In the genomic region with DNA sequence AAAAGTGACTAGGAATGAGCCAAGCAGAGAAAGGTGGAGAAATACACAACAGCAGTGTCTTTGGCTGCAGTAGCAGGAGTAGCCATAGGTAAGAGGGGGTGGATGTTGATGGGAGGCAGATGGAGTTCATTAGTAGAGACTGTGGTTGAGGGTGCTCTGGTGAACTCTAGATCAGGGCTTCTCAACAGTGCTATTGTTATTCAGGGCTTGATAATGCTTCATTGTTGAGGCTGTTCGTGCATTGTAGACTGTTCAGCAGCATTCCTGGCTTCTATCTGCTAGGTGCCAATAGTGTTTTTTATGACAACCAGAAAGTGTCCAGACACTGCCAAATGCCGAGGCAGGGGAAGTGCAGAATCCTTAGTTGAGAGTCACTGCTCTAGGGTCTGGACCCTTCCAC, we compare ENCODE assay signal across 9 cellular contexts.
A peak's percentile ranks its signal among the peaks of the same experiment; 100 is the strongest.
DNase-seq lines count a peak whose midpoint lies in the region; ATAC-seq and TF ChIP-seq lines count a peak whose summit lies in the region.
"Had no signal": no experiment of that assay in that cellular context is flagged by ENCODE, and none has a peak within 500 bp of the region (broad histone marks: within the 10 kb centered on the region; RNA-seq: fewer than 3 reads in every experiment).

No MANE protein-coding gene starts in this region.

- H3K9ac ChIP-seq in HUES6 (ENCODE audit: low read length): no peak overlapping the region

- TF ChIP-seq CTCF in AG04449 (IDR thresholded peaks at IDR 0.05; ENCODE audit: insufficient read depth, low read length, missing control alignments): no peak

- no peaks in the 10 kb centered on the region for H3K27me3 Mint-ChIP-seq in central memory CD8-positive, alpha-beta T cell

- ATAC-seq in central memory CD8-positive, alpha-beta T cell (replicated peaks; ENCODE audit: extremely low read depth, poor library complexity, severe bottlenecking): no peak
- no peak for ATAC-seq in HG03520 (IDR thresholded peaks at IDR 0.05; ENCODE audit: unreplicated experiment)
- ATAC-seq in GM19463 (IDR thresholded peaks at IDR 0.05; ENCODE audit: unreplicated experiment): no peak
- ATAC-seq in GM18502 (IDR thresholded peaks at IDR 0.05; ENCODE audit: poor library complexity, unreplicated experiment): no peak

- H3K27ac ChIP-seq in HUES6 (ENCODE audit: low read depth, low read length) (no peak overlapping the region), muscle layer of duodenum (ENCODE audit: low read length) (peak overlapping the region; percentile 54)

- peaks cover 26% of the 10 kb centered on the region for H3K36me3 Mint-ChIP-seq in central memory CD8-positive, alpha-beta T cell (ENCODE audit: insufficient read depth)

- peaks cover 48% of the 10 kb centered on the region for H3K36me3 ChIP-seq in HUES6 (ENCODE audit: control insufficient read depth, insufficient read depth, low read length)
- H3K36me3 ChIP-seq in muscle layer of duodenum (ENCODE audit: control insufficient read depth in 1 of 2, insufficient read depth in 2 of 2, low read length in 2 of 2): peaks cover 0 to 29% of the 10 kb centered on the region in 2 donors

- H3K4me1 Mint-ChIP-seq in central memory CD8-positive, alpha-beta T cell: peaks cover 80% of the 10 kb centered on the region

- no peaks in the 10 kb centered on the region for H3K27me3 ChIP-seq in HUES6 (ENCODE audit: control insufficient read depth, insufficient read depth, low read length)
- no peaks in the 10 kb centered on the region for H3K27me3 ChIP-seq in muscle layer of duodenum (ENCODE audit: low read depth, low read length)

- no peaks in the 10 kb centered on the region for H3K9me3 Mint-ChIP-seq in central memory CD8-positive, alpha-beta T cell

- no peak for DNase-seq in AG04449 (ENCODE audit: low read depth, low spot score)
- DNase-seq in central memory CD8-positive, alpha-beta T cell (ENCODE audit: low spot score in 2 of 2): no peak
- DNase-seq in effector CD4-positive, alpha-beta T cell: no peak
- DNase-seq: NCI-H1417 treated with DMSO at 0.1 percent for 48 hours had no signal

- CTCF ChIA-PET in AG04449 (lab: Yijun Ruan, JAX): no interaction called here

- H3K27ac Mint-ChIP-seq in central memory CD8-positive, alpha-beta T cell (ENCODE audit: low read depth): no peak overlapping the region

- POLR2A ChIA-PET in AG04449 (lab: Yijun Ruan, JAX): no interaction called here

- H3K9me3 ChIP-seq in HUES6 (ENCODE audit: control insufficient read depth, insufficient read depth, low read depth, low read length) (no peaks in the 10 kb centered on the region), muscle layer of duodenum (ENCODE audit: control insufficient read depth in 1 of 2, low read length in 2 of 2) (no peaks in the 10 kb centered on the region)

- peaks cover 37% of the 10 kb centered on the region for H3K4me1 ChIP-seq in HUES6 (ENCODE audit: control insufficient read depth, insufficient read depth, low read length)
- peaks cover 18 to 73% of the 10 kb centered on the region in 2 donors for H3K4me1 ChIP-seq in muscle layer of duodenum (ENCODE audit: control insufficient read depth in 1 of 2, insufficient read depth in 2 of 2, low read length in 2 of 2)

- H3K4me3 ChIP-seq in AG04449 (ENCODE audit: low read depth, low read length) (peak overlapping the region; percentile 89), HUES6 (ENCODE audit: low read depth, low read length) (peak overlapping the region; percentile 67), muscle layer of duodenum (ENCODE audit: low read depth in 1 of 2, low read length in 2 of 2) (peak overlapping the region; percentile 82 to 88)

- peak overlapping the region; percentile 87 for H3K4me3 Mint-ChIP-seq in central memory CD8-positive, alpha-beta T cell
